Comparison of ENCODE assay signal across 11 cellular contexts in genomic region chr17:14044702-14045101, GRCh38.
"Had no signal": no experiment of that assay in that cellular context is flagged by ENCODE, and none has a peak within 500 bp of the region (broad histone marks: within the 10 kb centered on the region; RNA-seq: fewer than 3 reads in every experiment).

No MANE protein-coding gene starts in this region.

- H3K4me1 ChIP-seq: esophagus squamous epithelium, foreskin keratinocyte, sigmoid colon, suprapubic skin had no signal

- H3K9me3 Mint-ChIP-seq: activated naive CD4-positive, alpha-beta T cell treated with anti-CD3 and anti-CD28 coated beads for 36 hours; nephron progenitor cell; type B pancreatic cell had no signal

- H3K27ac ChIP-seq: esophagus squamous epithelium, foreskin keratinocyte, sigmoid colon, suprapubic skin had no signal

- H3K4me3 ChIP-seq: esophagus squamous epithelium, sigmoid colon, suprapubic skin had no signal

- DNase-seq: activated CD4-positive, CD25-positive, alpha-beta regulatory T cell; activated naive CD4-positive, alpha-beta T cell treated with anti-CD3 and anti-CD28 coated beads for 36 hours; esophagus squamous epithelium; foreskin keratinocyte; nephron progenitor cell; sigmoid colon; stimulated activated CD4-positive, alpha-beta T cell treated with anti-CD3 and anti-CD28 coated beads, Interleukin-12 subunit alpha, Interleukin-12 subunit beta, amount 100 ng/mL, for 4 hours; stimulated activated CD4-positive, alpha-beta T cell treated with anti-CD3 and anti-CD28 coated beads, Interleukin-2, amount 100 ng/mL, for 48 hours; stimulated activated naive CD4-positive, alpha-beta T cell treated with Interleukin-2 at 50 U/mL for 16 hours had no signal

- H3K9me3 ChIP-seq: esophagus squamous epithelium, sigmoid colon, suprapubic skin had no signal

- H3K27me3 Mint-ChIP-seq: type B pancreatic cell had no signal

- H3K4me1 Mint-ChIP-seq: nephron progenitor cell had no signal

- H3K36me3 ChIP-seq: esophagus squamous epithelium, sigmoid colon, suprapubic skin had no signal

- ATAC-seq: foreskin keratinocyte had no signal

- H3K27me3 ChIP-seq: esophagus squamous epithelium, foreskin keratinocyte, sigmoid colon, suprapubic skin had no signal

- H3K27ac Mint-ChIP-seq: activated naive CD4-positive, alpha-beta T cell treated with anti-CD3 and anti-CD28 coated beads for 36 hours; nephron progenitor cell; type B pancreatic cell had no signal

- H3K4me3 Mint-ChIP-seq: activated naive CD4-positive, alpha-beta T cell treated with anti-CD3 and anti-CD28 coated beads for 36 hours; nephron progenitor cell; type B pancreatic cell had no signal
